Comparison of ENCODE assay signal across 26 cellular contexts in genomic region chr11:6911946-6912345, GRCh38. TPM values are rescaled to one million over a fixed set of nuclear protein-coding genes. Genes with fewer than 3 reads are reported as not detected.
DNase-seq lines count a peak whose midpoint lies in the region; FAIRE-seq and TF ChIP-seq lines count a peak whose summit lies in the region.
"Had no signal": no experiment of that assay in that cellular context is flagged by ENCODE, and none has a peak within 500 bp of the region (broad histone marks: within the 10 kb centered on the region; RNA-seq: fewer than 3 reads in every experiment).

No MANE protein-coding gene starts in this region.

- CTCF ChIA-PET in endothelial cell of umbilical vein (lab: Charles Lee), result interaction anchor here (1.7 kb wide), 1 partner anchor 14 kb away, joined by 5 read pairs; the partner anchor contains the start of gene ZNF215

- TF ChIP-seq POLR2A in endothelial cell of umbilical vein (IDR thresholded peaks at IDR 0.05; ENCODE audit: low read depth, low read length), result no peak

- no peaks in the 10 kb centered on the region for H3K79me2 ChIP-seq in endothelial cell of umbilical vein (ENCODE audit: control insufficient read depth, insufficient read depth, low read length)

- H3K27me3 ChIP-seq in endothelial cell of umbilical vein (ENCODE audit: control insufficient read depth in 2 of 2, insufficient read depth in 2 of 2, low read length in 2 of 2), result no peaks in the 10 kb centered on the region
- H3K27me3 ChIP-seq: colonic mucosa, neutrophil, right atrium auricular region, SJCRH30 had no signal

- TF ChIP-seq CTCF in endothelial cell of umbilical vein (IDR thresholded peaks at IDR 0.05; ENCODE audit: extremely low read depth in 1 of 2, insufficient read depth in 1 of 2, low read depth in 1 of 2, low read length in 2 of 2) (no peak), osteocyte (IDR thresholded peaks at IDR 0.05) (no peak)

- H3K9ac ChIP-seq in endothelial cell of umbilical vein (replicated peaks; ENCODE audit: extremely low read depth, insufficient read depth, low read length), result no peak overlapping the region

- no peak overlapping the region for H3K27ac Mint-ChIP-seq in osteocyte (ENCODE audit: unreplicated experiment)
- H3K27ac Mint-ChIP-seq: activated naive CD4-positive, alpha-beta T cell treated with anti-CD3 and anti-CD28 coated beads for 36 hours; CD8-positive, alpha-beta memory T cell had no signal

- H3K27ac ChIP-seq in endothelial cell of umbilical vein (ENCODE audit: insufficient read depth, low read depth, low read length), result no peak overlapping the region
- H3K27ac ChIP-seq: colonic mucosa, HL-60, neutrophil, right atrium auricular region, SJCRH30, thoracic aorta, WERI-Rb-1 had no signal

- intact Hi-C loops in endothelial cell of umbilical vein (cut with micrococcal nuclease), result loop anchor here (5.0 kb wide), 1 partner anchor 110 kb away; the partner anchor contains the start of genes NLRP14 and ZNF214

- no peaks in the 10 kb centered on the region for H3K9me3 ChIP-seq in endothelial cell of umbilical vein (replicated peaks; ENCODE audit: control insufficient read depth, insufficient read depth, low read length)
- H3K9me3 ChIP-seq: colonic mucosa, neutrophil, right atrium auricular region, SJCRH30, thoracic aorta had no signal

- H3K27me3 Mint-ChIP-seq in osteocyte (ENCODE audit: unreplicated experiment), result peaks cover 13% of the 10 kb centered on the region
- H3K27me3 Mint-ChIP-seq: CD8-positive, alpha-beta memory T cell; T-helper 17 cell had no signal

- POLR2A ChIA-PET in endothelial cell of umbilical vein (lab: Charles Lee), result no interaction called here

- FAIRE-seq in endothelial cell of umbilical vein (lab: Jason Lieb, UNC), result no peak
- FAIRE-seq: endometrium, GM18507 had no signal

- H3K36me3 Mint-ChIP-seq in osteocyte (ENCODE audit: unreplicated experiment), result no peaks in the 10 kb centered on the region
- H3K36me3 Mint-ChIP-seq: CD8-positive, alpha-beta memory T cell had no signal

- no peaks in the 10 kb centered on the region for H3K4me1 Mint-ChIP-seq in osteocyte (ENCODE audit: unreplicated experiment)
- H3K4me1 Mint-ChIP-seq: T-helper 17 cell had no signal

- no peaks in the 10 kb centered on the region for H4K20me1 ChIP-seq in endothelial cell of umbilical vein (replicated peaks; ENCODE audit: control insufficient read depth, extremely low read depth, insufficient read depth, low read length)

- H3K36me3 ChIP-seq in endothelial cell of umbilical vein (ENCODE audit: control insufficient read depth in 2 of 2, extremely low read depth in 1 of 2, insufficient read depth in 2 of 2, low read length in 2 of 2), result no peaks in the 10 kb centered on the region
- H3K36me3 ChIP-seq: colonic mucosa, neutrophil, right atrium auricular region, SJCRH30, thoracic aorta, WERI-Rb-1 had no signal

- no peak overlapping the region for H2AFZ ChIP-seq in endothelial cell of umbilical vein (ENCODE audit: low read depth, low read length)

- H3K4me2 ChIP-seq in endothelial cell of umbilical vein (ENCODE audit: insufficient read depth, low read length), result peak overlapping the region; percentile 51

- DNase-seq in ELR (ENCODE audit: low read depth) (peak; percentile 41), RPMI7951 (ENCODE audit: low read depth) (peak; percentile 10), endothelial cell of umbilical vein (ENCODE audit: low read depth, low spot score) (peak; percentile 68), myocyte (ENCODE audit: low read depth) (peak; percentile 2), osteocyte (ENCODE audit: extremely low spot score, unreplicated experiment) (no peak), 8988T (no peak), superior temporal gyrus (ENCODE audit: extremely low spot score) (no peak), HuH-7.5 (ENCODE audit: low spot score) (no peak)
- DNase-seq: activated naive CD4-positive, alpha-beta T cell treated with anti-CD3 and anti-CD28 coated beads for 36 hours; anterior cingulate cortex; CD8-positive, alpha-beta memory T cell; colonic mucosa; KBM-7; left ventricle myocardium superior; NCI-H2081 treated with DMSO at 0.1 percent for 48 hours; NCI-H524; SJCRH30; stimulated activated CD4-positive, alpha-beta T cell treated with anti-CD3 and anti-CD28 coated beads, Interleukin-15, amount 100 ng/mL, for 24 hours; T-helper 17 cell; WERI-Rb-1 had no signal

- peaks cover 7% of the 10 kb centered on the region for H3K4me1 ChIP-seq in endothelial cell of umbilical vein (ENCODE audit: control insufficient read depth, extremely low read depth, insufficient read depth, low read length)
- H3K4me1 ChIP-seq: colonic mucosa, right atrium auricular region, SJCRH30 had no signal

- dilution Hi-C loops in endothelial cell of umbilical vein (cut with MboI; ENCODE audit: extremely low pct_ligation_motif_present, low sequenced_read_pairs), result no loop called here

- no peak overlapping the region for H3K4me3 Mint-ChIP-seq in osteocyte (ENCODE audit: unreplicated experiment)
- H3K4me3 Mint-ChIP-seq: activated naive CD4-positive, alpha-beta T cell treated with anti-CD3 and anti-CD28 coated beads for 36 hours; CD8-positive, alpha-beta memory T cell; T-helper 17 cell had no signal

- no TSS peak for BruUV-seq in endothelial cell of umbilical vein (replicated peaks; lab: Mats Ljungman, UMichigan)

- H3K4me3 ChIP-seq in endothelial cell of umbilical vein (replicated peaks in 1 of 3; ENCODE audit: insufficient read depth in 1 of 3, low read depth in 1 of 3, low read length in 3 of 3), result no peak overlapping the region
- H3K4me3 ChIP-seq: colonic mucosa, right atrium auricular region, SJCRH30, thoracic aorta had no signal

- no peaks in the 10 kb centered on the region for H3K9me3 Mint-ChIP-seq in osteocyte (ENCODE audit: unreplicated experiment)
- H3K9me3 Mint-ChIP-seq: activated naive CD4-positive, alpha-beta T cell treated with anti-CD3 and anti-CD28 coated beads for 36 hours had no signal

- H3K9me1 ChIP-seq in endothelial cell of umbilical vein (replicated peaks; ENCODE audit: control insufficient read depth, extremely low read depth, insufficient read depth, low read length), result no peaks in the 10 kb centered on the region

RNA-seq across cellular contexts. Expression of gene OR2D3, which starts 8.9 kb away (rescaled TPM):
- not detected in 2 replicates for total RNA-seq in RPMI7951 (2014; rRNA removed; shearing (Covaris generic))
- total RNA-seq in endothelial cell of umbilical vein (not detected in 2 replicates), myocyte (not detected in 2 replicates), osteocyte (not detected in 2 replicates)
- not detected in 2 replicates for polyA plus RNA-seq in endothelial cell of umbilical vein
- polyA plus RNA-seq in endothelial cell of umbilical vein (2011; cell fraction: cytosol; rRNA removed), result not detected in 2 replicates
- not detected in 2 replicates for polyA plus RNA-seq in endothelial cell of umbilical vein (2011; cell fraction: nucleus; rRNA removed)
- polyA plus RNA-seq in endothelial cell of umbilical vein (2012), result not detected in 2 replicates
- polyA minus RNA-seq in endothelial cell of umbilical vein, result not detected in 2 replicates
- not detected for polyA minus RNA-seq in endothelial cell of umbilical vein (2011; cell fraction: cytosol; rRNA and poly(A)+ RNA removed)
- not detected in 2 replicates for polyA minus RNA-seq in endothelial cell of umbilical vein (2011; cell fraction: nucleus; rRNA and poly(A)+ RNA removed)
- polyA plus RNA-seq in myocyte (2012), result not detected
- total RNA-seq: activated naive CD4-positive, alpha-beta T cell treated with anti-CD3 and anti-CD28 coated beads for 36 hours; CD8-positive, alpha-beta memory T cell; colonic mucosa; left ventricle myocardium superior; right atrium auricular region; SJCRH30; T-helper 17 cell; thoracic aorta had no signal
- polyA plus RNA-seq: CD8-positive, alpha-beta memory T cell had no signal

RNA-seq across cellular contexts. Expression of gene ZNF215, which starts 14.3 kb away (rescaled TPM):
- 6.7 and 8.9 TPM in 2 replicates for total RNA-seq in RPMI7951 (2014; rRNA removed; shearing (Covaris generic))
- total RNA-seq in endothelial cell of umbilical vein, result 2.9 and 6.0 TPM in 2 replicates
- 0.86 and 1.2 TPM in 2 replicates for polyA plus RNA-seq in endothelial cell of umbilical vein
- polyA plus RNA-seq in endothelial cell of umbilical vein (2011; cell fraction: cytosol; rRNA removed), result 1.2 TPM in 2 replicates
- polyA plus RNA-seq in endothelial cell of umbilical vein (2011; cell fraction: nucleus; rRNA removed), result 4.6 and 7.7 TPM in 2 replicates
- polyA plus RNA-seq in endothelial cell of umbilical vein (2012), result 2.4 and 3.9 TPM in 2 replicates
- polyA minus RNA-seq in endothelial cell of umbilical vein, result 3.0 and 3.8 TPM in 2 replicates
- polyA minus RNA-seq in endothelial cell of umbilical vein (2011; cell fraction: cytosol; rRNA and poly(A)+ RNA removed), result not detected
- polyA minus RNA-seq in endothelial cell of umbilical vein (2011; cell fraction: nucleus; rRNA and poly(A)+ RNA removed), result 5.9 and 7.4 TPM in 2 replicates
- 0.13 and 0.52 TPM in 2 replicates for total RNA-seq in myocyte
- 0.24 TPM for polyA plus RNA-seq in myocyte (2012)
- 1.8 and 2.7 TPM in 2 replicates for total RNA-seq in osteocyte
- total RNA-seq: SJCRH30, T-helper 17 cell had no signal
- polyA plus RNA-seq: CD8-positive, alpha-beta memory T cell had no signal

RNA-seq across cellular contexts. Expression of gene OR2D2, which starts 19.6 kb away (rescaled TPM):
- 0.36 TPM in 1 of 2 replicates, not detected in the other for total RNA-seq in RPMI7951 (2014; rRNA removed; shearing (Covaris generic))
- total RNA-seq in endothelial cell of umbilical vein (0.31 and 1.2 TPM in 2 replicates), myocyte (not detected in 2 replicates), osteocyte (0.34 TPM in 1 of 2 replicates, not detected in the other)
- 0.08 and 0.18 TPM in 2 replicates for polyA plus RNA-seq in endothelial cell of umbilical vein
- polyA plus RNA-seq in endothelial cell of umbilical vein (2011; cell fraction: cytosol; rRNA removed), result not detected in 2 replicates
- 0.57 and 0.59 TPM in 2 replicates for polyA plus RNA-seq in endothelial cell of umbilical vein (2011; cell fraction: nucleus; rRNA removed)
- polyA plus RNA-seq in endothelial cell of umbilical vein (2012), result not detected in 2 replicates
- 3.8 and 4.5 TPM in 2 replicates for polyA minus RNA-seq in endothelial cell of umbilical vein
- polyA minus RNA-seq in endothelial cell of umbilical vein (2011; cell fraction: cytosol; rRNA and poly(A)+ RNA removed), result not detected
- polyA minus RNA-seq in endothelial cell of umbilical vein (2011; cell fraction: nucleus; rRNA and poly(A)+ RNA removed), result 8.1 and 9.8 TPM in 2 replicates
- polyA plus RNA-seq in myocyte (2012), result not detected
- total RNA-seq: activated naive CD4-positive, alpha-beta T cell treated with anti-CD3 and anti-CD28 coated beads for 36 hours; CD8-positive, alpha-beta memory T cell; left ventricle myocardium superior; right atrium auricular region; SJCRH30; T-helper 17 cell had no signal
- polyA plus RNA-seq: CD8-positive, alpha-beta memory T cell had no signal

RNA-seq across cellular contexts. Expression of gene OR10A4, which starts 35.5 kb away (rescaled TPM):
- total RNA-seq in RPMI7951 (2014; rRNA removed; shearing (Covaris generic)), result not detected in 2 replicates
- not detected in 2 replicates for total RNA-seq in endothelial cell of umbilical vein
- polyA plus RNA-seq in endothelial cell of umbilical vein, result not detected in 2 replicates
- polyA plus RNA-seq in endothelial cell of umbilical vein (2011; cell fraction: cytosol; rRNA removed), result not detected in 2 replicates
- polyA plus RNA-seq in endothelial cell of umbilical vein (2011; cell fraction: nucleus; rRNA removed), result not detected in 2 replicates
- not detected in 2 replicates for polyA plus RNA-seq in endothelial cell of umbilical vein (2012)
- not detected in 2 replicates for polyA minus RNA-seq in endothelial cell of umbilical vein
- polyA minus RNA-seq in endothelial cell of umbilical vein (2011; cell fraction: cytosol; rRNA and poly(A)+ RNA removed), result not detected
- not detected in 2 replicates for polyA minus RNA-seq in endothelial cell of umbilical vein (2011; cell fraction: nucleus; rRNA and poly(A)+ RNA removed)
- total RNA-seq in myocyte, result not detected in 2 replicates
- polyA plus RNA-seq in myocyte (2012), result not detected
- total RNA-seq in osteocyte, result not detected in 2 replicates
- total RNA-seq: activated naive CD4-positive, alpha-beta T cell treated with anti-CD3 and anti-CD28 coated beads for 36 hours; CD8-positive, alpha-beta memory T cell; colonic mucosa; left ventricle myocardium superior; right atrium auricular region; SJCRH30; T-helper 17 cell; thoracic aorta had no signal
- polyA plus RNA-seq: CD8-positive, alpha-beta memory T cell had no signal

RNA-seq across cellular contexts. Expression of gene OR10A2, which starts 49.1 kb away (rescaled TPM):
- total RNA-seq in RPMI7951 (2014; rRNA removed; shearing (Covaris generic)), result not detected in 2 replicates
- total RNA-seq in endothelial cell of umbilical vein, result not detected in 2 replicates
- not detected in 2 replicates for polyA plus RNA-seq in endothelial cell of umbilical vein
- not detected in 2 replicates for polyA plus RNA-seq in endothelial cell of umbilical vein (2011; cell fraction: cytosol; rRNA removed)
- not detected in 2 replicates for polyA plus RNA-seq in endothelial cell of umbilical vein (2011; cell fraction: nucleus; rRNA removed)
- polyA plus RNA-seq in endothelial cell of umbilical vein (2012), result not detected in 2 replicates
- polyA minus RNA-seq in endothelial cell of umbilical vein, result not detected in 2 replicates
- polyA minus RNA-seq in endothelial cell of umbilical vein (2011; cell fraction: cytosol; rRNA and poly(A)+ RNA removed), result not detected
- not detected in 2 replicates for polyA minus RNA-seq in endothelial cell of umbilical vein (2011; cell fraction: nucleus; rRNA and poly(A)+ RNA removed)
- not detected in 2 replicates for total RNA-seq in myocyte
- polyA plus RNA-seq in myocyte (2012), result not detected
- not detected in 2 replicates for total RNA-seq in osteocyte
- total RNA-seq: activated naive CD4-positive, alpha-beta T cell treated with anti-CD3 and anti-CD28 coated beads for 36 hours; CD8-positive, alpha-beta memory T cell; colonic mucosa; left ventricle myocardium superior; right atrium auricular region; SJCRH30; T-helper 17 cell; thoracic aorta had no signal
- polyA plus RNA-seq: CD8-positive, alpha-beta memory T cell had no signal

Comparison
In these comparisons a context has a peak if more than half of its experiments do, and no peak if none do; other contexts are left out.
1. DNase-seq: peak in ELR (single experiment), RPMI7951 (single experiment), endothelial cell of umbilical vein (single experiment) and myocyte (single experiment); none in osteocyte (single experiment), 8988T (single experiment), superior temporal gyrus (single experiment) and HuH-7.5 (single experiment).